Comparison of ENCODE assay signal across 13 cellular contexts in the genomic region with DNA sequence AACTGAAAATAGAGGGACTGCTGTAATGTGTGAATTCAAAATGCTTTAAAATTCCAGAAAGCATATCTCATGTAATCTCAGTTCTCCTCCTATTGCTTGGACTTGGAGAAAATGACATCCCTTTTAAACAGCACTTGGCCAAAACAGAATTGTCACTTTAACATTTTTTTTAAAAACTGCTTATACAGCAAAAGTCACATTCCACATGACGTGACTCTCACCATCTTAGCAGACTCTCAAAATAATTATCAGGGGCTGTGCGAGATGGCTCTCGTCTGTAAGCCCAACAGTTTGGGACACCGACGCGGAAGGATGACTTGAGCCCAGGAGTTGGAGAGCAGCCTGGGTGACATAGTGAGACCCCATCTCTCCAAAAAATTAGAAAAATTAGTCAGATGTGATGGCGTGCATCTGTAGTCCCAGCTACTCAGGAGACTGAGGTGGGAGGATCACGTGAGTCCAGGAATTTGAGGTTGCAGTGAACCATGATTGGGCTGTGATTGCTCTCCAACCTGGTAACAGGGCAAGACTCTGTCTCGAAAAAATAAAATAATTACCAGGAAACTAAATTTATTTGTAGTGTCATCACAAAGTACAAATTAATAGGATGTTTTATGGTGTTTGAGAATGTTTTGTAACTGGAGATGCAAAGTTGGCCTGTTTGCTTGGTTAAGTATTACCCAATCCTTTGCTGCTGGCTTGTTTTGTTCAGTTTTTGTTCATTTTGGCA. TPM values are rescaled to one million over a fixed set of nuclear protein-coding genes. Genes with fewer than 3 reads are reported as not detected.
A peak's percentile ranks its signal among the peaks of the same experiment; 100 is the strongest.
DNase-seq lines count a peak whose midpoint lies in the region; ATAC-seq, FAIRE-seq and TF ChIP-seq lines count a peak whose summit lies in the region.
"Had no signal": no experiment of that assay in that cellular context is flagged by ENCODE, and none has a peak within 500 bp of the region (broad histone marks: within the 10 kb centered on the region; RNA-seq: fewer than 3 reads in every experiment).

No MANE protein-coding gene starts in this region.

- 65 to 79% (median 73%) methylated on average over 9 of the region's 9 CpGs for WGBS in adrenal gland, 4 donors

- H3K4me1 ChIP-seq in adrenal gland (replicated peaks in 1 of 2) (peaks cover 36 to 84% of the 10 kb centered on the region in 2 donors), right atrium auricular region (peaks cover 0 to 75% of the 10 kb centered on the region in 2 donors), gastrocnemius medialis (peaks cover 59 to 71% of the 10 kb centered on the region in 2 donors)

- H3K9me3 ChIP-seq in adrenal gland (replicated peaks in 1 of 3) (no peaks in the 10 kb centered on the region), right atrium auricular region (no peaks in the 10 kb centered on the region), gastrocnemius medialis (no peaks in the 10 kb centered on the region)

- DNase-seq in GM03348 (ENCODE audit: low spot score) (peak; percentile 36), adrenal gland (peak in 1 of 7 donors; percentile 44), right atrium auricular region (ENCODE audit: low spot score) (no peak), gastrocnemius medialis (no peak), posterior vena cava (ENCODE audit: low spot score) (no peak), HuH-7.5 (ENCODE audit: low spot score) (no peak), OCI-M1 (lab: John Stamatoyannopoulos, UW) (no peak), frontal cortex (ENCODE audit: low spot score in 2 of 2) (no peak)
- DNase-seq: activated CD4-positive, alpha-beta T cell treated with anti-CD3 and anti-CD28 coated beads for 1 hour; activated naive CD8-positive, alpha-beta T cell treated with anti-CD3 and anti-CD28 coated beads, Interleukin-2, amount 10 ng/mL, durations not matched to agents 7 days and 5 days; NCI-H526 treated with DMSO at 0.1 percent for 48 hours; SIG-M5; stimulated activated CD4-positive, alpha-beta T cell treated with anti-CD3 and anti-CD28 coated beads, Interleukin-2, amount 100 ng/mL, for 48 hours had no signal

- no peak for TF ChIP-seq POLR2A in adrenal gland (IDR thresholded peaks at IDR 0.05)
- TF ChIP-seq POLR2A in gastrocnemius medialis (IDR thresholded peaks at IDR 0.05): no peak

- H3K27ac ChIP-seq in adrenal gland (peak overlapping the region in 3 of 5 donors; percentile 24 to 40 (median 35)), right atrium auricular region (peak overlapping the region; percentile 3 to 24), gastrocnemius medialis (peak overlapping the region; percentile 14 to 42 (median 28))

- intact Hi-C loops in adrenal gland (cut with DNase I): no loop called here
- intact Hi-C loops in gastrocnemius medialis (cut with DNase I; ENCODE audit: low total_unique reads): no loop called here
- intact Hi-C loops in posterior vena cava (cut with DNase I): no loop called here

- peaks cover 0 to 24% of the 10 kb centered on the region in 2 donors for H3K36me3 ChIP-seq in adrenal gland (replicated peaks in 1 of 2)
- peaks cover 38% of the 10 kb centered on the region for H3K36me3 ChIP-seq in right atrium auricular region
- H3K36me3 ChIP-seq in gastrocnemius medialis: peaks cover 0 to 17% of the 10 kb centered on the region in 2 donors

- FAIRE-seq in frontal cortex (lab: Jason Lieb, UNC): no peak

- peak in 1 of 2 donors; percentile 40 for ATAC-seq in gastrocnemius medialis

- no peaks in the 10 kb centered on the region for H3K27me3 ChIP-seq in adrenal gland
- no peaks in the 10 kb centered on the region for H3K27me3 ChIP-seq in right atrium auricular region
- H3K27me3 ChIP-seq in gastrocnemius medialis: no peaks in the 10 kb centered on the region

- TF ChIP-seq CTCF in adrenal gland (IDR thresholded peaks at IDR 0.05): no peak
- TF ChIP-seq CTCF in right atrium auricular region (IDR thresholded peaks at IDR 0.05): no peak
- no peak for TF ChIP-seq CTCF in gastrocnemius medialis (IDR thresholded peaks at IDR 0.05 in 4 of 5, conservative IDR thresholded peaks at IDR 0.05 in 1 of 5)

- H3K4me3 ChIP-seq in adrenal gland (peak overlapping the region in 1 of 4 donors; percentile 8), right atrium auricular region (no peak overlapping the region), gastrocnemius medialis (peak overlapping the region in 1 of 4 donors; percentile 1)

- in situ Hi-C loops in gastrocnemius medialis (cut with MboI; ENCODE audit: low sequenced_read_pairs in 4 of 4): no loop called here

RNA-seq across cellular contexts. Expression of a gene that starts 8.8 kb away (rescaled TPM):
- 100 to 1,000 TPM in 1 of 8 donors, 10 to 100 TPM in 7; 38.8 to 111 (median 55.5) TPM for total RNA-seq in adrenal gland
- polyA plus RNA-seq in adrenal gland: 100 to 1,000 TPM in 2 of 3 donors, 10 to 100 TPM in 1; 46.4 to 125 (median 111) TPM
- 10 to 100 TPM; 31.9 to 32.7 TPM for total RNA-seq in right atrium auricular region
- total RNA-seq in gastrocnemius medialis: 10 to 100 TPM; 29.8 to 60.0 (median 56.1) TPM
- 10 to 100 TPM; 49.4 to 50.5 TPM for total RNA-seq in posterior vena cava
- total RNA-seq in frontal cortex: 86.4 TPM

RNA-seq across cellular contexts. Expression of a gene that starts 9.1 kb away (rescaled TPM):
- total RNA-seq in adrenal gland (100 to 1,000 TPM in 2 of 8 donors, 10 to 100 TPM in 6; 27.1 to 157 (median 62.4) TPM), right atrium auricular region (10 to 100 TPM; 16.1 to 26.6 TPM), gastrocnemius medialis (10 to 100 TPM; 13.7 to 19.8 (median 18.4) TPM), posterior vena cava (10 to 100 TPM; 50.9 to 57.3 TPM), frontal cortex (37.9 TPM)
- polyA plus RNA-seq in adrenal gland: 100 to 1,000 TPM in 2 of 3 donors, 10 to 100 TPM in 1; 66.9 to 254 (median 165) TPM

RNA-seq across cellular contexts. Expression of a gene that starts 48.6 kb away (rescaled TPM):
- 10 to 100 TPM; 40.2 to 92.8 (median 57.9) TPM for total RNA-seq in adrenal gland
- 100 to 1,000 TPM in 2 of 3 donors, 10 to 100 TPM in 1; 23.4 to 211 (median 162) TPM for polyA plus RNA-seq in adrenal gland
- total RNA-seq in right atrium auricular region: 10 to 100 TPM; 87.7 to 98.8 TPM
- 100 to 1,000 TPM in 1 of 4 donors, 10 to 100 TPM in 3; 45.7 to 122 (median 74.8) TPM for total RNA-seq in gastrocnemius medialis
- 10 to 100 TPM; 54.1 to 54.4 TPM for total RNA-seq in posterior vena cava
- total RNA-seq in frontal cortex: 15.1 TPM

RNA-seq across cellular contexts. Expression of a gene that starts 49.2 kb away (rescaled TPM):
- total RNA-seq in adrenal gland: 10 to 100 TPM in 7 of 8 donors, 1 to 10 TPM in 1; 6.3 to 40.5 (median 13.9) TPM
- 10 to 100 TPM in 2 of 3 donors, 1 to 10 TPM in 1; 3.4 to 33.9 (median 23.7) TPM for polyA plus RNA-seq in adrenal gland
- 10 to 100 TPM; 10.3 to 12.6 TPM for total RNA-seq in right atrium auricular region
- total RNA-seq in gastrocnemius medialis: 10 to 100 TPM in 3 of 4 donors, 1 to 10 TPM in 1; 5.8 to 33.2 (median 21.5) TPM
- total RNA-seq in posterior vena cava: 1 to 10 TPM; 3.8 to 4.0 TPM
- total RNA-seq in frontal cortex: 27.3 TPM

RNA-seq across cellular contexts. Expression of a gene that starts 58.4 kb away (rescaled TPM):
- total RNA-seq in adrenal gland (1,000 to 10,000 TPM in 6 of 8 donors, 100 to 1,000 TPM in 2; 692 to 1,781 (median 1,178) TPM), right atrium auricular region (100 to 1,000 TPM; 222 to 483 TPM), gastrocnemius medialis (100 to 1,000 TPM; 329 to 784 (median 462) TPM), posterior vena cava (100 to 1,000 TPM; 525 to 575 TPM), frontal cortex (262 TPM)
- 1,000 to 10,000 TPM in 2 of 3 donors, 100 to 1,000 TPM in 1; 615 to 3,360 (median 2,171) TPM for polyA plus RNA-seq in adrenal gland
